Comparison of ENCODE assay signal across 2 cellular contexts in genomic region chr1:203717120-203717519, GRCh38.
TF ChIP-seq lines count a peak whose summit lies in the region.

No MANE protein-coding gene starts in this region.

TF ChIP-seq in HepG2, 621 proteins besides CTCF, POLR2A, EP300 and RAD21:
- peak in 1 of 2 experiments; percentile 42; a peak in 3 of 4 replicates for TF ChIP-seq MAFK (conservative IDR thresholded peaks at IDR 0.05 in 1 of 2, IDR thresholded peaks at IDR 0.05 in 1 of 2; ENCODE audit: low read length in 2 of 2)
- peak; percentile 45; the same call in 1 of the 2 replicates for TF ChIP-seq MAFF (IDR thresholded peaks at IDR 0.05; ENCODE audit: low read depth, low read length)
- no peak for TF ChIP-seq KLF12 (CRISPR knock-in tag; IDR thresholded peaks at IDR 0.05; ENCODE audit: borderline replicate concordance)

TF ChIP-seq in K562, 482 proteins besides CTCF, POLR2A, EP300 and RAD21:
- TF ChIP-seq C11orf30 (IDR thresholded peaks at IDR 0.05; ENCODE audit: low read depth) (peak; percentile 68), ZNF76 (CRISPR knock-in tag; IDR thresholded peaks at IDR 0.05; ENCODE audit: borderline replicate concordance) (no peak), GABPB2 (CRISPR knock-in tag; conservative IDR thresholded peaks at IDR 0.05) (no peak), ZNF507 (tag; conservative IDR thresholded peaks at IDR 0.05) (no peak), MAFG (tag; conservative IDR thresholded peaks at IDR 0.05) (peak; percentile 67), ZNF316 (IDR thresholded peaks at IDR 0.05) (peak; percentile 87), TAF1 (IDR thresholded peaks at IDR 0.05; ENCODE audit: control insufficient read depth, extremely low read depth, insufficient read depth, low read length, severe bottlenecking) (no peak), MAFF (IDR thresholded peaks at IDR 0.05; ENCODE audit: low read length) (0 out of 2 replicates have a peak, but pooled peaks have one; percentile 16), ZNF444 (CRISPR knock-in tag; IDR thresholded peaks at IDR 0.05) (no peak), NELFE (IDR thresholded peaks at IDR 0.05; ENCODE audit: insufficient read depth, insufficient read length) (no peak), JUND (IDR thresholded peaks at IDR 0.05; ENCODE audit: borderline replicate concordance, low read depth, low read length) (no peak), JUND (tag; IDR thresholded peaks at IDR 0.05; ENCODE audit: borderline replicate concordance, low read depth, low read length) (no peak)
TF ChIP-seq in K562: peak in this region for 4.
